8 cellular contexts compared by ENCODE assay signal in the genomic region with DNA sequence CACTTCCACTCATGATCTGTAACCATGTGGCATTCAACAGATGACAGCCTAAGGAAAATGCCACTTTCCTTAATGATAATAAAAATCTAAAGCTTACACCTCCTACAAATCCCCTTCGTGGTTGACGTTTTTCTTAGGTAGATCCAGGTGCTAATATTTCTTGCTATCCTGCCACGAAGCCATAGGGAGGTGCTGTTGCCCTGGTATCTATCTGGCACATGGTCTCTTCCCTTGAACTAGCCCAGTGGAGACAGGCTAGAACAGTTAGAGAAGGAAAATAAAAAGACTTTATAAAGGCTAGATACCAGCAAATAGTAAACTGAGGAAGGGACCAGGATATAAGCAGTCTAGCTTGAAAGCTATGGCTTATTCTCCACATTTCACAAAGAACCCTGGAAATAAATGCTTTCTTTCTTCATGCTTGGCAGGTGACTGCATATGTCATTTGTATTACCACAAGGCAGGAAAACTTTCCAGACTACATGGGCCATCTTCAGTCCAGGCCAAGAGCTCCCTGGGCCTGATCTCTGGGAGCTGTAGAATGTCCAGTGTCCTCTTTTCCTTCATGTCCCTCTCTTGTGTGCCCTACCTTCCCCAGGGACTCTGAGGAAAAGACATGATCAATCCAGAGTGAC. TPM values are rescaled to one million over a fixed set of nuclear protein-coding genes. Genes with fewer than 3 reads are reported as not detected.
DNase-seq lines count a peak whose midpoint lies in the region; ATAC-seq and TF ChIP-seq lines count a peak whose summit lies in the region.

No MANE protein-coding gene starts in this region.

- TF ChIP-seq EP300 in upper lobe of left lung (IDR thresholded peaks at IDR 0.05), result no peak

- H3K9me2 ChIP-seq in PC-3 (replicated peaks; ENCODE audit: low read length), result no peaks in the 10 kb centered on the region

- H3K27me3 Mint-ChIP-seq in CD8-positive, alpha-beta memory T cell, result peaks cover 13 to 25% of the 10 kb centered on the region in 2 donors

- H3K4me3 Mint-ChIP-seq in CD8-positive, alpha-beta memory T cell, result no peak overlapping the region

- peaks cover 0 to 3% (median 0%) of the 10 kb centered on the region in 5 donors for H3K9me3 Mint-ChIP-seq in CD8-positive, alpha-beta memory T cell

- no peaks in the 10 kb centered on the region for H3K36me3 Mint-ChIP-seq in CD8-positive, alpha-beta memory T cell

- peak; percentile 46 for DNase-seq in GM12865 (ENCODE audit: low read depth)
- DNase-seq in HT1080 (ENCODE audit: low read depth), result peak; percentile 15
- DNase-seq in PC-3, result peak; percentile 54
- no peak for DNase-seq in right atrium auricular region (ENCODE audit: low spot score)
- DNase-seq in upper lobe of left lung, result peak in 1 of 2 donors; percentile 53
- DNase-seq in mesenteric fat pad (ENCODE audit: low spot score), result no peak
- DNase-seq in cerebellum (ENCODE audit: low spot score), result no peak
- no peak for DNase-seq in CD8-positive, alpha-beta memory T cell

- 11 to 18% methylated on average over 3 of the region's 3 CpGs for WGBS in upper lobe of left lung, 2 donors

- intact Hi-C loops in PC-3 (cut with micrococcal nuclease), result no loop called here

- H2AFZ ChIP-seq in PC-3 (ENCODE audit: low read length), result no peak overlapping the region

- H3K9me3 ChIP-seq in PC-3 (ENCODE audit: low read length), result no peaks in the 10 kb centered on the region
- no peaks in the 10 kb centered on the region for H3K9me3 ChIP-seq in right atrium auricular region
- no peaks in the 10 kb centered on the region for H3K9me3 ChIP-seq in upper lobe of left lung
- H3K9me3 ChIP-seq in CD8-positive, alpha-beta memory T cell (ENCODE audit: low read length), result no peaks in the 10 kb centered on the region

- CTCF ChIA-PET in PC-3 (lab: Charles Lee), result no interaction called here
- CTCF ChIA-PET in CD8-positive, alpha-beta memory T cell (lab: Charles Lee), result interaction anchor here (0.7 kb wide), 1 partner anchor 302 kb away, joined by 3 read pairs; no protein-coding TSS in a partner anchor

- H3K4me3 ChIP-seq in GM12865 (ENCODE audit: low read depth, low read length) (no peak overlapping the region), PC-3 (ENCODE audit: low read length) (no peak overlapping the region), right atrium auricular region (no peak overlapping the region), upper lobe of left lung (no peak overlapping the region)
- H3K4me3 ChIP-seq in CD8-positive, alpha-beta memory T cell (ENCODE audit: low read length), result no peak overlapping the region

- H3K4me1 ChIP-seq in PC-3 (ENCODE audit: insufficient read depth, low read length), result no peaks in the 10 kb centered on the region
- H3K4me1 ChIP-seq in right atrium auricular region, result no peaks in the 10 kb centered on the region
- peaks cover 0 to 3% (median 0%) of the 10 kb centered on the region in 4 donors for H3K4me1 ChIP-seq in upper lobe of left lung
- H3K4me1 ChIP-seq in CD8-positive, alpha-beta memory T cell (ENCODE audit: insufficient read depth, low read length), result no peaks in the 10 kb centered on the region

- H3K27me3 ChIP-seq in PC-3 (ENCODE audit: low read length) (peaks cover 28% of the 10 kb centered on the region; the same call in 1 of the 2 replicates), right atrium auricular region (no peaks in the 10 kb centered on the region), upper lobe of left lung (no peaks in the 10 kb centered on the region)
- H3K27me3 ChIP-seq in CD8-positive, alpha-beta memory T cell (ENCODE audit: insufficient read depth, low read length, poor library complexity, severe bottlenecking), result no peaks in the 10 kb centered on the region

- H3K4me1 Mint-ChIP-seq in CD8-positive, alpha-beta memory T cell, result no peaks in the 10 kb centered on the region

- H3K27ac ChIP-seq in PC-3 (ENCODE audit: low read length) (no peak overlapping the region), right atrium auricular region (no peak overlapping the region), upper lobe of left lung (no peak overlapping the region)
- no peak overlapping the region for H3K27ac ChIP-seq in CD8-positive, alpha-beta memory T cell (ENCODE audit: low read depth, low read length)

- no peak for TF ChIP-seq POLR2A in upper lobe of left lung (IDR thresholded peaks at IDR 0.05)

- no peaks in the 10 kb centered on the region for H4K20me1 ChIP-seq in PC-3 (ENCODE audit: low read length)

- POLR2A ChIA-PET in PC-3 (lab: Charles Lee; ENCODE audit: unreplicated experiment), result no interaction called here
- POLR2A ChIA-PET in CD8-positive, alpha-beta memory T cell (lab: Charles Lee), result no interaction called here

- no peaks in the 10 kb centered on the region for H3K79me2 ChIP-seq in PC-3 (ENCODE audit: low read length)

- H3K36me3 ChIP-seq in PC-3 (ENCODE audit: low read depth, low read length) (no peaks in the 10 kb centered on the region), right atrium auricular region (no peaks in the 10 kb centered on the region), upper lobe of left lung (no peaks in the 10 kb centered on the region)
- no peaks in the 10 kb centered on the region for H3K36me3 ChIP-seq in CD8-positive, alpha-beta memory T cell (ENCODE audit: insufficient read depth, low read length)

- TF ChIP-seq CTCF in GM12865 (IDR thresholded peaks at IDR 0.05; ENCODE audit: insufficient read depth, low read depth, low read length, missing control alignments), result peak; percentile 43
- peak; percentile 74 for TF ChIP-seq CTCF in PC-3 (conservative IDR thresholded peaks at IDR 0.05; ENCODE audit: low read depth, low read length)
- TF ChIP-seq CTCF in right atrium auricular region (IDR thresholded peaks at IDR 0.05), result peak; percentile 30 to 60
- TF ChIP-seq CTCF in upper lobe of left lung (IDR thresholded peaks at IDR 0.05), result peak; percentile 12 to 58 (median 45)

- no peak overlapping the region for H3K27ac Mint-ChIP-seq in CD8-positive, alpha-beta memory T cell

- H3K9ac ChIP-seq in PC-3 (ENCODE audit: low read length), result no peak overlapping the region

- ATAC-seq in PC-3 (peak; percentile 51; the same call in 1 of the 2 replicates), upper lobe of left lung (ENCODE audit: low FRiP score in 2 of 2) (peak in 1 of 2 donors; percentile 47)

- no peak overlapping the region for H3K4me2 ChIP-seq in PC-3 (ENCODE audit: low read length)

- no peaks in the 10 kb centered on the region for H3F3A ChIP-seq in PC-3 (ENCODE audit: low read length, unreplicated experiment)

- BruUV-seq in PC-3 (replicated peaks; lab: Mats Ljungman, UMichigan), result no TSS peak

RNA-seq across cellular contexts. Expression of a gene that starts 15.3 kb away (rescaled TPM):
- total RNA-seq in HT1080 (2014; rRNA removed; shearing (Covaris generic)), result not detected in 2 replicates
- not detected in 2 replicates for polyA plus RNA-seq in HT1080 (2015; cell fraction: cytosol; rRNA removed)
- polyA plus RNA-seq in HT1080 (2015; cell fraction: nucleus; rRNA removed), result not detected in 2 replicates
- total RNA-seq in PC-3 (2014; rRNA removed) (not detected in 2 replicates), right atrium auricular region (not detected), upper lobe of left lung (under 1 TPM in 1 of 6 donors, not detected in 5; 0.20 TPM), mesenteric fat pad (not detected), cerebellum (not detected)
- not detected for total RNA-seq in CD8-positive, alpha-beta memory T cell
- not detected for polyA plus RNA-seq in CD8-positive, alpha-beta memory T cell

Comparison
In these comparisons a context has a peak if more than half of its experiments do, and no peak if none do; other contexts are left out.
1. DNase-seq: peak in GM12865 (single experiment), HT1080 (single experiment) and PC-3 (single experiment); none in right atrium auricular region (single experiment), mesenteric fat pad (single experiment), cerebellum (single experiment) and CD8-positive, alpha-beta memory T cell (0 of 5).
2. Peak in every context shown above with its lines, with median percentiles within 50 percentile points of each other: CTCF ChIP-seq.